9 cellular contexts compared by ENCODE assay signal in genomic region chr13:51643882-51644281, GRCh38. TPM values are rescaled to one million over a fixed set of nuclear protein-coding genes. Genes with fewer than 3 reads are reported as not detected.
DNase-seq lines count a peak whose midpoint lies in the region; ATAC-seq and TF ChIP-seq lines count a peak whose summit lies in the region.
"Had no signal": no experiment of that assay in that cellular context is flagged by ENCODE, and none has a peak within 500 bp of the region (broad histone marks: within the 10 kb centered on the region; RNA-seq: fewer than 3 reads in every experiment).

No MANE protein-coding gene starts in this region.

- no peaks in the 10 kb centered on the region for H3K27me3 ChIP-seq in kidney epithelial cell (ENCODE audit: control insufficient read depth, insufficient read depth, low read length)

- no peak for TF ChIP-seq CTCF in kidney epithelial cell (IDR thresholded peaks at IDR 0.05; ENCODE audit: insufficient read depth, low read length, poor library complexity, severe bottlenecking)

- H3K36me3 Mint-ChIP-seq in activated T-helper 17 cell treated with anti-CD3 and anti-CD28 coated beads, Interleukin-2, amount 50 U/mL, for 72 hours (ENCODE audit: low read depth): peaks cover 5% of the 10 kb centered on the region

- no peaks in the 10 kb centered on the region for H3K9me3 Mint-ChIP-seq in activated T-helper 17 cell treated with anti-CD3 and anti-CD28 coated beads, Interleukin-2, amount 50 U/mL, for 72 hours

- peaks cover 45% of the 10 kb centered on the region for H3K4me1 Mint-ChIP-seq in activated T-helper 17 cell treated with anti-CD3 and anti-CD28 coated beads, Interleukin-2, amount 50 U/mL, for 72 hours

- no peak overlapping the region for H3K4me3 ChIP-seq in kidney epithelial cell (ENCODE audit: low read depth, low read length)

- peak overlapping the region; percentile 98 for H3K27ac Mint-ChIP-seq in activated T-helper 17 cell treated with anti-CD3 and anti-CD28 coated beads, Interleukin-2, amount 50 U/mL, for 72 hours

- peak overlapping the region; percentile 72 for H3K4me3 Mint-ChIP-seq in activated T-helper 17 cell treated with anti-CD3 and anti-CD28 coated beads, Interleukin-2, amount 50 U/mL, for 72 hours

- H3K36me3 ChIP-seq in kidney epithelial cell (ENCODE audit: control insufficient read depth, insufficient read depth, low read length): no peaks in the 10 kb centered on the region

- ATAC-seq in activated T-helper 17 cell treated with anti-CD3 and anti-CD28 coated beads, Interleukin-2, amount 50 U/mL, for 72 hours (replicated peaks): peak; percentile 22
- ATAC-seq in HG03139 (IDR thresholded peaks at IDR 0.05; ENCODE audit: unreplicated experiment) (no peak), GM21529 (IDR thresholded peaks at IDR 0.05; ENCODE audit: unreplicated experiment) (no peak)

- H3K27me3 Mint-ChIP-seq in activated T-helper 17 cell treated with anti-CD3 and anti-CD28 coated beads, Interleukin-2, amount 50 U/mL, for 72 hours: no peaks in the 10 kb centered on the region

- DNase-seq in AG20443 (ENCODE audit: low spot score) (peak; percentile 72), HK-2 (ENCODE audit: unreplicated experiment) (peak; percentile 22), kidney epithelial cell (ENCODE audit: low read depth) (peak; percentile 93), HUDEP-2 (lab: John Stamatoyannopoulos, UW; ENCODE audit: unreplicated experiment in 76 of 76) (no peak)
- DNase-seq in stimulated activated CD4-positive, alpha-beta T cell treated with anti-CD3 and anti-CD28 coated beads, Interleukin-4, amount 100 ng/mL, for 4 hours: no peak
- DNase-seq: NK-92 treated with Interleukin-12 subunit alpha and Interleukin-12 subunit beta, amount 100 ng/mL, for 24 hours had no signal

RNA-seq across cellular contexts. Expression of gene WDFY2, which starts 59.6 kb away (rescaled TPM):
- total RNA-seq in activated T-helper 17 cell treated with anti-CD3 and anti-CD28 coated beads, Interleukin-2, amount 50 U/mL, for 72 hours: 10 to 100 TPM; 16.8 to 31.5 TPM
- 5.8 and 11.1 TPM in 2 replicates for total RNA-seq in kidney epithelial cell

Comparison
In these comparisons a context has a peak if more than half of its experiments do, and no peak if none do; other contexts are left out.
1. DNase-seq: peak in AG20443 (single experiment), HK-2 (single experiment) and kidney epithelial cell (single experiment); none in HUDEP-2 (0 of 76) and stimulated activated CD4-positive, alpha-beta T cell treated with anti-CD3 and anti-CD28 coated beads, Interleukin-4, amount 100 ng/mL, for 4 hours (0 of 2).